27 cellular contexts compared by ENCODE assay signal in genomic region chr20:18692453-18692852, GRCh38.
DNase-seq lines count a peak whose midpoint lies in the region; ATAC-seq and TF ChIP-seq lines count a peak whose summit lies in the region.
"Had no signal": no experiment of that assay in that cellular context is flagged by ENCODE, and none has a peak within 500 bp of the region (broad histone marks: within the 10 kb centered on the region; RNA-seq: fewer than 3 reads in every experiment).

No MANE protein-coding gene starts in this region.

- H3F3A ChIP-seq in PC-3 (ENCODE audit: low read length, unreplicated experiment), result no peaks in the 10 kb centered on the region

- no peak overlapping the region for H3K4me3 ChIP-seq in PC-3 (ENCODE audit: low read length)
- no peak overlapping the region for H3K4me3 ChIP-seq in vagina

- H4K20me1 ChIP-seq in PC-3 (ENCODE audit: low read length), result 0 out of 2 replicates have a peak, but pooled peaks cover 6% of the 10 kb centered on the region

- DNase-seq in DMS53 (lab: John Stamatoyannopoulos, UW) (peak; percentile 12), DMS53 treated with DMSO at 0.1 percent for 48 hours (lab: John Stamatoyannopoulos, UW; ENCODE audit: unreplicated experiment) (no peak), EL (peak; percentile 43), PC-3 (peak; percentile 86), fibroblast of peridontal ligament (ENCODE audit: extremely low read depth) (peak; percentile 27), vagina (ENCODE audit: extremely low spot score in 2 of 2) (no peak), OCI-M1 (lab: John Stamatoyannopoulos, UW) (no peak), LoVo (ENCODE audit: low spot score) (no peak)
- DNase-seq: 8988T; activated CD4-positive, alpha-beta memory T cell treated with anti-CD3 and anti-CD28 coated beads, Interleukin-2, amount 10 ng/mL, durations not matched to agents 7 days and 5 days; activated CD4-positive, CD25-positive, alpha-beta regulatory T cell treated with anti-CD3 and anti-CD28 coated beads, Interleukin-2, amount 50 U/mL, for 72 hours; activated CD8-positive, alpha-beta memory T cell treated with anti-CD3 and anti-CD28 coated beads, Interleukin-2, amount 50 U/mL, for 48 hours; activated naive CD4-positive, alpha-beta T cell treated with anti-CD3 and anti-CD28 coated beads, Interleukin-2, amount 50 U/mL, for 16 hours; AML-193; CD4-positive, alpha-beta memory T cell; dermis blood vessel endothelial cell; GDM1; glutamatergic neuron; H7; islet precursor cell; midbrain; natural killer cell; NCI-H1092 treated with DMSO at 0.1 percent for 48 hours; NCI-H187 treated with DMSO at 0.1 percent for 48 hours; RPMI8226; stimulated activated naive CD8-positive, alpha-beta T cell treated with anti-CD3 and anti-CD28 coated beads, Interleukin-15, amount 100 ng/mL, for 72 hours had no signal

- TF ChIP-seq CTCF in PC-3 (conservative IDR thresholded peaks at IDR 0.05; ENCODE audit: low read depth, low read length) (no peak), vagina (IDR thresholded peaks at IDR 0.05) (no peak)

- no peak overlapping the region for H3K9ac ChIP-seq in PC-3 (ENCODE audit: low read length)

- CTCF ChIA-PET in PC-3 (lab: Charles Lee), result interaction anchor here (0.6 kb wide), 1 partner anchor 56 kb away, joined by 3 read pairs; no protein-coding TSS in a partner anchor

- no peaks in the 10 kb centered on the region for H3K9me3 ChIP-seq in PC-3 (ENCODE audit: low read length)
- H3K9me3 ChIP-seq in vagina, result no peaks in the 10 kb centered on the region

- H3K4me2 ChIP-seq in PC-3 (ENCODE audit: low read length), result peak overlapping the region; percentile 19; the same call in 1 of the 2 replicates

- ATAC-seq in PC-3, result peak; percentile 98
- ATAC-seq: activated T-helper 17 cell treated with anti-CD3 and anti-CD28 coated beads, Interleukin-2, amount 50 U/mL, for 72 hours; natural killer cell; stimulated activated naive CD8-positive, alpha-beta T cell treated with anti-CD3 and anti-CD28 coated beads, Interleukin-15, amount 100 ng/mL, for 72 hours had no signal

- H3K27me3 ChIP-seq in PC-3 (ENCODE audit: low read length) (no peaks in the 10 kb centered on the region), vagina (no peaks in the 10 kb centered on the region)

- no peak for TF ChIP-seq POLR2A in vagina (IDR thresholded peaks at IDR 0.05)

- no peaks in the 10 kb centered on the region for H3K9me2 ChIP-seq in PC-3 (replicated peaks; ENCODE audit: low read length)

- H3K79me2 ChIP-seq in PC-3 (ENCODE audit: low read length), result no peaks in the 10 kb centered on the region

- POLR2A ChIA-PET in PC-3 (lab: Charles Lee; ENCODE audit: unreplicated experiment), result interaction anchor here (0.6 kb wide), 1 partner anchor 475 kb away, joined by 9 read pairs; no protein-coding TSS in a partner anchor

- H3K27ac ChIP-seq in PC-3 (ENCODE audit: low read length), result no peak overlapping the region
- no peak overlapping the region for H3K27ac ChIP-seq in vagina

- BruUV-seq in PC-3 (replicated peaks; lab: Mats Ljungman, UMichigan), result no TSS peak

- H3K4me1 ChIP-seq in PC-3 (ENCODE audit: insufficient read depth, low read length) (peaks cover 16% of the 10 kb centered on the region), vagina (peaks cover 5% of the 10 kb centered on the region)

- intact Hi-C loops in PC-3 (cut with micrococcal nuclease), result no loop called here
- intact Hi-C loops in vagina (cut with DNase I), result no loop called here

- H2AFZ ChIP-seq in PC-3 (ENCODE audit: low read length), result no peak overlapping the region

- H3K36me3 ChIP-seq in PC-3 (ENCODE audit: low read depth, low read length), result no peaks in the 10 kb centered on the region
- H3K36me3 ChIP-seq in vagina, result no peaks in the 10 kb centered on the region

Comparison
In these comparisons a context has a peak if more than half of its experiments do, and no peak if none do; other contexts are left out.
1. DNase-seq: peak in DMS53 (single experiment), EL (single experiment), PC-3 (single experiment) and fibroblast of peridontal ligament (single experiment); none in DMS53 treated with DMSO at 0.1 percent for 48 hours (single experiment), vagina (0 of 2), OCI-M1 (single experiment) and LoVo (single experiment).